In the genomic region with DNA sequence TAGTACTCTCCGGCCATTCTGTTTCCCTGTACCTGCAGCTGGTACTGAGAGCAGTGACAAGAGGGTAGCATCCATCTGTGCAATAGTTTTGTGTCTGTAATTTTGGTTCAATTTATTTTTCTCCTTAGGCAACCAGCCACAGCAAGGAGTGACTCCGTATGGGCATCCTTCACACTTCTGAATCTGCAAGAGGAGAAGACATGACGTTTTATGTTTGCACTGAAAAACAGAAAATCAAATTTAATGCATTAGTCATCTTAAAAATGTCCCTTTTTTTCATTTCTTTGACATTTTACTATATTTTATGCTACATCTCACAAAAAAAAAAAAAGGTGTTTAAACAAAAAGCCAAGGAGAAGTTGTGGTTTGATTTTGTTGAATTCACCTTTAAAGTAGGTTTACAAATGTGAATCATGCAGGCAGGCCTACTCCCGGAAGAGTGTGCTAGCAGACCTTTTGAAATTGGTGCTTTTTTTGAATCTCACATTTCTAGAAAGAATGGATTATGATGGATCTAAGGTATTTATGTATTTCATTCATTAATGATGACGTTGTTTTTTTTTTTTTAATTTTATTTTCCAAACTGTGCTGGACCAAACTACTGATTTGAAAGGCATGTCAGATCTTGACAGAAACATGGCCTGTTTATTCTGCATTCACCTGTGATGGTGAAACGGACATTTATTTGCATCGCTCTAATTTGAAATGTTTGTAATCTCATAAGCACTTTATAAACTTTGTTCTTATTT, we compare ENCODE assay signal across 28 cellular contexts. TPM values are rescaled to one million over a fixed set of nuclear protein-coding genes. Genes with fewer than 3 reads are reported as not detected.
"Had no signal": no experiment of that assay in that cellular context is flagged by ENCODE, and none has a peak within 500 bp of the region (broad histone marks: within the 10 kb centered on the region; RNA-seq: fewer than 3 reads in every experiment).

No MANE protein-coding gene starts in this region.

- H3K27me3 Mint-ChIP-seq: activated B cell treated with CpG ODN at 0.5 μM for 24 hours; activated CD4-positive, alpha-beta T cell treated with anti-CD3 and anti-CD28 coated beads, Interleukin-2, amount 10 ng/mL, durations not matched to agents 24 days and 14 days; activated CD8-positive, alpha-beta memory T cell treated with anti-CD3 and anti-CD28 coated beads, Interleukin-2, amount 10 ng/mL, durations not matched to agents 7 days and 5 days; activated naive CD8-positive, alpha-beta T cell treated with anti-CD3 and anti-CD28 coated beads, Interleukin-2, amount 50 U/mL, for 24 hours; brain had no signal

- H3K36me3 Mint-ChIP-seq: activated CD8-positive, alpha-beta memory T cell treated with anti-CD3 and anti-CD28 coated beads, Interleukin-2, amount 10 ng/mL, durations not matched to agents 7 days and 5 days; activated naive CD4-positive, alpha-beta T cell treated with anti-CD3 and anti-CD28 coated beads, Interleukin-2, amount 50 U/mL, for 72 hours; T-cell had no signal

- H3K27me3 ChIP-seq: ascending aorta had no signal

- H3K4me3 ChIP-seq: ascending aorta had no signal

- H3K4me1 Mint-ChIP-seq: activated CD4-positive, alpha-beta T cell treated with anti-CD3 and anti-CD28 coated beads, Interleukin-2, amount 10 ng/mL, durations not matched to agents 24 days and 14 days; activated naive CD8-positive, alpha-beta T cell treated with anti-CD3 and anti-CD28 coated beads, Interleukin-2, amount 50 U/mL, for 24 hours; brain; T-cell had no signal

- H3K9me3 Mint-ChIP-seq: activated B cell treated with CpG ODN at 0.5 μM for 24 hours; activated CD4-positive, alpha-beta T cell treated with anti-CD3 and anti-CD28 coated beads, Interleukin-2, amount 10 ng/mL, durations not matched to agents 24 days and 14 days; activated naive CD4-positive, alpha-beta T cell treated with anti-CD3 and anti-CD28 coated beads, Interleukin-2, amount 50 U/mL, for 72 hours; activated naive CD8-positive, alpha-beta T cell treated with anti-CD3 and anti-CD28 coated beads, Interleukin-2, amount 50 U/mL, for 24 hours; activated T-cell treated with anti-CD3 and anti-CD28 coated beads, Interleukin-2, amount 50 U/mL, for 24 hours had no signal

- H3K9ac ChIP-seq: KMS-11 had no signal

- FAIRE-seq: TTC549 had no signal

- DNase-seq: activated B cell treated with CpG ODN at 0.5 μM for 24 hours; activated CD4-positive, alpha-beta T cell treated with anti-CD3 and anti-CD28 coated beads for 1 hour; activated CD4-positive, alpha-beta T cell treated with anti-CD3 and anti-CD28 coated beads, Interleukin-2, amount 10 ng/mL, durations not matched to agents 24 days and 14 days; activated CD4-positive, alpha-beta T cell treated with anti-CD3 and anti-CD28 coated beads, Interleukin-2, amount 50 U/mL, for 48 hours; activated CD8-positive, alpha-beta memory T cell treated with anti-CD3 and anti-CD28 coated beads, Interleukin-2, amount 10 ng/mL, durations not matched to agents 7 days and 5 days; activated effector memory CD4-positive, alpha-beta T cell treated with anti-CD3 and anti-CD28 coated beads, Interleukin-2, amount 50 U/mL, for 16 hours; activated naive CD4-positive, alpha-beta T cell treated with Interleukin-2 at 50 U/mL for 16 hours; activated naive CD8-positive, alpha-beta T cell treated with anti-CD3 and anti-CD28 coated beads, Interleukin-2, amount 50 U/mL, for 24 hours; activated T-cell treated with anti-CD3 and anti-CD28 coated beads, Interleukin-2, amount 50 U/mL, for 24 hours; amniotic stem cell; MM.1S; NCI-H1105; NCI-H1436; NCI-H1694 treated with DMSO at 0.1 percent for 48 hours; NCI-H2029 treated with DMSO at 0.1 percent for 48 hours; NCI-H345; NCI-H510A; NK-92 treated with Interleukin-12 subunit alpha and Interleukin-12 subunit beta, amount 100 ng/mL, for 24 hours; SIG-M5; T-cell; T-helper 2 cell; T1000 had no signal

- H3K9me3 ChIP-seq: ascending aorta had no signal

- H3K4me1 ChIP-seq: ascending aorta had no signal

- H3K4me2 ChIP-seq: KMS-11 had no signal

- H3K27ac ChIP-seq: ascending aorta, KMS-11 had no signal

- H3K27ac Mint-ChIP-seq: activated B cell treated with CpG ODN at 0.5 μM for 24 hours; activated CD4-positive, alpha-beta T cell treated with anti-CD3 and anti-CD28 coated beads, Interleukin-2, amount 10 ng/mL, durations not matched to agents 24 days and 14 days; activated CD8-positive, alpha-beta memory T cell treated with anti-CD3 and anti-CD28 coated beads, Interleukin-2, amount 10 ng/mL, durations not matched to agents 7 days and 5 days; activated naive CD4-positive, alpha-beta T cell treated with anti-CD3 and anti-CD28 coated beads, Interleukin-2, amount 50 U/mL, for 72 hours; activated naive CD8-positive, alpha-beta T cell treated with anti-CD3 and anti-CD28 coated beads, Interleukin-2, amount 50 U/mL, for 24 hours; activated T-cell treated with anti-CD3 and anti-CD28 coated beads, Interleukin-2, amount 50 U/mL, for 24 hours; brain; T-cell had no signal

- ATAC-seq: activated CD8-positive, alpha-beta memory T cell treated with anti-CD3 and anti-CD28 coated beads, Interleukin-2, amount 10 ng/mL, durations not matched to agents 7 days and 5 days; activated naive CD4-positive, alpha-beta T cell treated with anti-CD3 and anti-CD28 coated beads, Interleukin-2, amount 50 U/mL, for 72 hours; activated naive CD8-positive, alpha-beta T cell treated with anti-CD3 and anti-CD28 coated beads, Interleukin-2, amount 50 U/mL, for 24 hours; T-cell had no signal

- H3K36me3 ChIP-seq: ascending aorta had no signal

- H3K4me3 Mint-ChIP-seq: activated B cell treated with CpG ODN at 0.5 μM for 24 hours; activated CD4-positive, alpha-beta T cell treated with anti-CD3 and anti-CD28 coated beads, Interleukin-2, amount 10 ng/mL, durations not matched to agents 24 days and 14 days; activated CD8-positive, alpha-beta memory T cell treated with anti-CD3 and anti-CD28 coated beads, Interleukin-2, amount 10 ng/mL, durations not matched to agents 7 days and 5 days; activated naive CD8-positive, alpha-beta T cell treated with anti-CD3 and anti-CD28 coated beads, Interleukin-2, amount 50 U/mL, for 24 hours; activated T-cell treated with anti-CD3 and anti-CD28 coated beads, Interleukin-2, amount 50 U/mL, for 24 hours; brain; T-cell had no signal

RNA-seq across cellular contexts. Expression of a gene that starts 28.1 kb away (rescaled TPM):
- total RNA-seq: activated B cell treated with CpG ODN at 0.5 μM for 24 hours; activated CD4-positive, alpha-beta T cell treated with anti-CD3 and anti-CD28 coated beads, Interleukin-2, amount 10 ng/mL, durations not matched to agents 24 days and 14 days; activated CD8-positive, alpha-beta memory T cell treated with anti-CD3 and anti-CD28 coated beads, Interleukin-2, amount 10 ng/mL, durations not matched to agents 7 days and 5 days; activated naive CD4-positive, alpha-beta T cell treated with anti-CD3 and anti-CD28 coated beads, Interleukin-2, amount 50 U/mL, for 72 hours had no signal

RNA-seq across cellular contexts. Expression of a gene that starts 48.2 kb away (rescaled TPM):
- total RNA-seq: activated CD4-positive, alpha-beta T cell treated with anti-CD3 and anti-CD28 coated beads, Interleukin-2, amount 10 ng/mL, durations not matched to agents 24 days and 14 days; activated CD8-positive, alpha-beta memory T cell treated with anti-CD3 and anti-CD28 coated beads, Interleukin-2, amount 10 ng/mL, durations not matched to agents 7 days and 5 days; activated naive CD4-positive, alpha-beta T cell treated with anti-CD3 and anti-CD28 coated beads, Interleukin-2, amount 50 U/mL, for 72 hours; ascending aorta; RPMI7951 had no signal
